In genomic region chr22:46069518-46070214, GRCh38 we compare ENCODE assay signal across 8 cellular contexts.
DNase-seq lines count a peak whose midpoint lies in the region; ATAC-seq and TF ChIP-seq lines count a peak whose summit lies in the region.

No MANE protein-coding gene starts in this region.

- H3K27ac ChIP-seq in esophagus (ENCODE audit: low read depth in 2 of 2, low read length in 1 of 2) = peak overlapping the region; percentile 99 to 100
- H3K27ac ChIP-seq in thyroid gland = peak overlapping the region; percentile 98 to 100 (median 99)

- intact Hi-C loops in thyroid gland (cut with DNase I) = loop anchor here (5.0 kb wide), 1 partner anchor 62 kb away; no protein-coding TSS in a partner anchor

- TF ChIP-seq POLR2A in thyroid gland (IDR thresholded peaks at IDR 0.05) = peak in 1 of 2 donors; percentile 80

- no peak for ATAC-seq in GM21390 (IDR thresholded peaks at IDR 0.05; ENCODE audit: unreplicated experiment)

- no peaks in the 10 kb centered on the region for H3K27me3 ChIP-seq in esophagus (ENCODE audit: control insufficient read depth in 1 of 2, insufficient read depth in 2 of 2, low read length in 2 of 2)
- no peaks in the 10 kb centered on the region for H3K27me3 ChIP-seq in mucosa of stomach (ENCODE audit: control insufficient read depth, insufficient read depth, low read length)
- H3K27me3 ChIP-seq in thyroid gland = no peaks in the 10 kb centered on the region

- no peaks in the 10 kb centered on the region for H3K9me3 ChIP-seq in esophagus (ENCODE audit: control insufficient read depth in 2 of 2, insufficient read depth in 1 of 2, low read depth in 1 of 2, low read length in 1 of 2)
- H3K9me3 ChIP-seq in mucosa of stomach (ENCODE audit: control insufficient read depth, low read length) = no peaks in the 10 kb centered on the region
- H3K9me3 ChIP-seq in thyroid gland = no peaks in the 10 kb centered on the region

- DNase-seq in SKM-1 treated with dmso at 0.1 percent for 144 hours (lab: John Stamatoyannopoulos, UW; ENCODE audit: unreplicated experiment) (peak; percentile 25), SKM-1 (lab: John Stamatoyannopoulos, UW; ENCODE audit: unreplicated experiment) (no peak), NCI-H2029 treated with DMSO at 0.1 percent for 48 hours (lab: John Stamatoyannopoulos, UW) (peak; percentile 90), thyroid gland (peak; percentile 76 to 81)
- peak; percentile 28 to 48 for DNase-seq in activated CD4-positive, alpha-beta T cell treated with anti-CD3 and anti-CD28 coated beads for 4 hours

- H3K36me3 ChIP-seq in esophagus (ENCODE audit: control insufficient read depth in 2 of 2, insufficient read depth in 2 of 2, low read length in 1 of 2) (peaks cover 0 to under 1% of the 10 kb centered on the region in 2 donors), mucosa of stomach (ENCODE audit: control insufficient read depth, insufficient read depth, low read length) (peaks cover 9% of the 10 kb centered on the region), thyroid gland (peaks cover 0 to 4% of the 10 kb centered on the region in 2 donors)

- peak overlapping the region; percentile 98 for H3K9ac ChIP-seq in mucosa of stomach (ENCODE audit: low read length)

- TF ChIP-seq CTCF in thyroid gland (IDR thresholded peaks at IDR 0.05) = no peak

- H3K4me3 ChIP-seq in esophagus (ENCODE audit: low read depth in 1 of 2, low read length in 2 of 2) (peak overlapping the region; percentile 67 to 87), mucosa of stomach (ENCODE audit: low read length) (peak overlapping the region; percentile 88), thyroid gland (replicated peaks in 1 of 3) (peak overlapping the region; percentile 56 to 99 (median 73))

- H3K4me1 ChIP-seq in esophagus (ENCODE audit: control insufficient read depth in 2 of 2, insufficient read depth in 2 of 2, low read length in 1 of 2) = peaks cover 0 to 2% of the 10 kb centered on the region in 2 donors
- H3K4me1 ChIP-seq in mucosa of stomach (ENCODE audit: control insufficient read depth, insufficient read depth, low read length) = peaks cover 50% of the 10 kb centered on the region
- H3K4me1 ChIP-seq in thyroid gland = peaks cover 32 to 36% of the 10 kb centered on the region in 2 donors

- WGBS in esophagus, 2 donors = 4 to 7% methylated on average over 24 of the region's 24 CpGs
- 9 to 11% methylated on average over 19 to 23 of the region's 24 CpGs for WGBS in thyroid gland, 2 donors
